In the genomic region with DNA sequence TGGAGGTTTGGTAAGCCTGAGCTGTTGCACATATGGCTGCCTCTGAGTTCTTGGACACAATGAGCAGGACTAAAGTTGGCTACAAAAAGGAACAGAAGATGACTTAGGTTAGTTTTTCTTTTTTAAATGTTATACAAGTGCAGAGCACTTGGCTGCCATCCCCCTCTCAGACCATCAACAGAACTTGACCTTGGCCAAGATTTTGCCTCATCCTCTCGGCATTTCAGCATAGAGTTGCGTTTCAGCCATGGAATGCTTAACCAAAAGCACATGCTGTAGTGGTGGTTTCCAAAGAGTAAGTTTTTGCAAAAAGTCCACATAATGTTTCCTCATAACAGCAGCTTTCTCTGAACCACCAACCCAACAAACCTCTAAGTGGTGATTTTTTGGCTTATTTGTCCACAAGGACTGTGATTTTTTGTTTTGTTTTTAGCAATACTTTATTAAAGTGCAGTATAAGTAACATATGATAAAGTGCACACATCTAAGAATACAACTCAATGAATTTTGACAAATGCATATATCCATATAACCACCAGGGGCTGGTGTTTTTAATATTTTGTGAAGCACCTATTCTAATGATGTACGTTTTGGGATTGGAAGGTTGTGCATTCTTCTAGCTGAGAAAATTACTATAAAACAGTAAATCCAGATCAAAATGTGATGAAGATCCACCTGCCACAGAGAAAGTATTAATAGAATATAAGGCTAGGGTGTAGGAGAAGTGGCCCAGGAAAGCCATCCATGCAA, we compare ENCODE assay signal across 11 cellular contexts. TPM values are rescaled to one million over a fixed set of nuclear protein-coding genes. Genes with fewer than 3 reads are reported as not detected.
DNase-seq lines count a peak whose midpoint lies in the region; ATAC-seq and TF ChIP-seq lines count a peak whose summit lies in the region.
"Had no signal": no experiment of that assay in that cellular context is flagged by ENCODE, and none has a peak within 500 bp of the region (broad histone marks: within the 10 kb centered on the region; RNA-seq: fewer than 3 reads in every experiment).

No MANE protein-coding gene starts in this region.

- POLR2A ChIA-PET in AG04450 (lab: Yijun Ruan, JAX) = interaction anchor here (0.6 kb wide), 1 partner anchor 143 kb away, joined by 3 read pairs; no protein-coding TSS in a partner anchor

- intact Hi-C loops in esophagus squamous epithelium (cut with DNase I) = no loop called here

- no peak overlapping the region for H3K4me2 ChIP-seq in Karpas-422 (ENCODE audit: low read depth, low read length, poor library complexity, severe bottlenecking)

- H2AFZ ChIP-seq in Karpas-422 (ENCODE audit: low read length) = no peak overlapping the region

- H3K9me3 ChIP-seq in AG04450 (ENCODE audit: control insufficient read depth, insufficient read depth, low read length) (no peaks in the 10 kb centered on the region), Karpas-422 (ENCODE audit: low read length) (no peaks in the 10 kb centered on the region), esophagus squamous epithelium (no peaks in the 10 kb centered on the region)
- H3K9me3 ChIP-seq: upper lobe of left lung had no signal

- H3K36me3 ChIP-seq in Karpas-422 (ENCODE audit: insufficient read depth, low read length) (no peaks in the 10 kb centered on the region), esophagus squamous epithelium (peaks cover 0 to 7% (median 0%) of the 10 kb centered on the region in 3 donors), H7 (replicated peaks; ENCODE audit: control insufficient read depth, insufficient read depth, low read length) (no peaks in the 10 kb centered on the region)
- H3K36me3 ChIP-seq: upper lobe of left lung had no signal

- no peaks in the 10 kb centered on the region for H3K79me2 ChIP-seq in Karpas-422 (ENCODE audit: low read length)

- 0 out of 2 replicates have a peak, but pooled peaks cover 5% of the 10 kb centered on the region for H4K20me1 ChIP-seq in Karpas-422 (ENCODE audit: insufficient read depth, low read depth, low read length)

- no peak for TF ChIP-seq POLR2A in esophagus squamous epithelium (IDR thresholded peaks at IDR 0.05)

- H3K27ac ChIP-seq in AG04450 (ENCODE audit: low read depth, low read length) (peak overlapping the region; percentile 80), Karpas-422 (ENCODE audit: low read length) (no peak overlapping the region), esophagus squamous epithelium (peak overlapping the region in 3 of 4 donors; percentile 18 to 72 (median 55))
- H3K27ac ChIP-seq: upper lobe of left lung had no signal

- 51 to 59% methylated on average over 3 of the region's 3 CpGs for WGBS in esophagus squamous epithelium, 2 donors

- DNase-seq in AG04450 (ENCODE audit: low read depth, low spot score) (peak; percentile 86), Karpas-422 (peak; percentile 59), esophagus squamous epithelium (lab: John Stamatoyannopoulos, UW) (no peak), non-pigmented ciliary epithelial cell (ENCODE audit: low read depth) (peak; percentile 54), H7 (no peak), NCI-H2227 (lab: John Stamatoyannopoulos, UW; ENCODE audit: unreplicated experiment) (no peak)
- DNase-seq in stimulated activated CD8-positive, alpha-beta memory T cell treated with anti-CD3 and anti-CD28 coated beads, Interleukin-4, amount 100 ng/mL, for 48 hours = no peak
- DNase-seq: activated CD4-positive, alpha-beta T cell treated with anti-CD3 and anti-CD28 coated beads for 4 hours; caudate nucleus; upper lobe of left lung had no signal

- H3K9ac ChIP-seq in Karpas-422 (ENCODE audit: low read length) = no peak overlapping the region

- H3K27me3 ChIP-seq in AG04450 (ENCODE audit: control insufficient read depth, insufficient read depth, low read length) (peaks cover 11% of the 10 kb centered on the region), Karpas-422 (ENCODE audit: low read length) (no peaks in the 10 kb centered on the region), esophagus squamous epithelium (no peaks in the 10 kb centered on the region), H7 (ENCODE audit: control insufficient read depth, insufficient read depth, low read length) (no peaks in the 10 kb centered on the region)
- H3K27me3 ChIP-seq: upper lobe of left lung had no signal

- H3K4me3 ChIP-seq in AG04450 (ENCODE audit: low read depth, low read length) = no peak overlapping the region
- no peak overlapping the region for H3K4me3 ChIP-seq in Karpas-422 (ENCODE audit: low read length)
- no peak overlapping the region for H3K4me3 ChIP-seq in esophagus squamous epithelium
- no peak overlapping the region for H3K4me3 ChIP-seq in H7 (ENCODE audit: insufficient read depth, low read depth, low read length)
- H3K4me3 ChIP-seq: upper lobe of left lung had no signal

- H3K4me1 ChIP-seq in Karpas-422 (ENCODE audit: low read length) (peaks cover 2% of the 10 kb centered on the region), esophagus squamous epithelium (peaks cover 0 to 12% (median 0%) of the 10 kb centered on the region in 3 donors)
- H3K4me1 ChIP-seq: upper lobe of left lung had no signal

- no peaks in the 10 kb centered on the region for H3K9me2 ChIP-seq in Karpas-422 (replicated peaks; ENCODE audit: insufficient read depth, low read length)

- ATAC-seq in HG02642 (IDR thresholded peaks at IDR 0.05; ENCODE audit: poor library complexity, unreplicated experiment) = no peak

- TF ChIP-seq CTCF in AG04450 (IDR thresholded peaks at IDR 0.05; ENCODE audit: low read depth, low read length) (peak; percentile 60), esophagus squamous epithelium (IDR thresholded peaks at IDR 0.05) (peak in 3 of 6 experiments; percentile 29 to 49 (median 31))

- CTCF ChIA-PET in AG04450 (lab: Charles Lee) = interaction anchor here (0.6 to 2.7 kb wide), 5 partner anchors 56 to 212 kb away, joined by 3 to 12 read pairs (median 8); no protein-coding TSS in a partner anchor

RNA-seq across cellular contexts. Expression of a gene that starts 12.1 kb away (rescaled TPM):
- polyA plus RNA-seq in AG04450 (2011; rRNA removed) = 1.3 and 1.6 TPM in 2 replicates
- polyA minus RNA-seq in AG04450 (2011; rRNA and poly(A)+ RNA removed) = 1.1 and 1.5 TPM in 2 replicates
- total RNA-seq in Karpas-422 (2014; rRNA removed; shearing (Covaris generic); ENCODE audit: low replicate concordance) = 0.15 TPM in 1 of 2 replicates, not detected in the other
- total RNA-seq in esophagus squamous epithelium = 1 to 10 TPM in 2 of 4 donors, under 1 TPM in 2; 0.11 to 2.7 (median 1.3) TPM
- 1.2 and 2.0 TPM in 2 replicates for total RNA-seq in H7 (2014; rRNA removed; shearing (Covaris generic))

RNA-seq across cellular contexts. Expression of a gene that starts 56.6 kb away (rescaled TPM):
- 15.3 and 16.7 TPM in 2 replicates for polyA plus RNA-seq in AG04450 (2011; rRNA removed)
- polyA minus RNA-seq in AG04450 (2011; rRNA and poly(A)+ RNA removed) = 12.0 and 18.2 TPM in 2 replicates
- total RNA-seq in Karpas-422 (2014; rRNA removed; shearing (Covaris generic); ENCODE audit: low replicate concordance) = 12.6 and 21.3 TPM in 2 replicates
- total RNA-seq in esophagus squamous epithelium = 10 to 100 TPM; 12.3 to 22.9 (median 19.9) TPM
- total RNA-seq in H7 (2014; rRNA removed; shearing (Covaris generic)) = 23.2 and 27.6 TPM in 2 replicates

Comparison
In these comparisons a context has a peak if more than half of its experiments do, and no peak if none do; other contexts are left out.
1. DNase-seq: peak in AG04450 (single experiment), Karpas-422 (single experiment) and non-pigmented ciliary epithelial cell (single experiment); none in esophagus squamous epithelium (single experiment), H7 (single experiment), NCI-H2227 (single experiment) and stimulated activated CD8-positive, alpha-beta memory T cell treated with anti-CD3 and anti-CD28 coated beads, Interleukin-4, amount 100 ng/mL, for 48 hours (single experiment).